ENCODE assay signal across 18 cellular contexts in the genomic region with DNA sequence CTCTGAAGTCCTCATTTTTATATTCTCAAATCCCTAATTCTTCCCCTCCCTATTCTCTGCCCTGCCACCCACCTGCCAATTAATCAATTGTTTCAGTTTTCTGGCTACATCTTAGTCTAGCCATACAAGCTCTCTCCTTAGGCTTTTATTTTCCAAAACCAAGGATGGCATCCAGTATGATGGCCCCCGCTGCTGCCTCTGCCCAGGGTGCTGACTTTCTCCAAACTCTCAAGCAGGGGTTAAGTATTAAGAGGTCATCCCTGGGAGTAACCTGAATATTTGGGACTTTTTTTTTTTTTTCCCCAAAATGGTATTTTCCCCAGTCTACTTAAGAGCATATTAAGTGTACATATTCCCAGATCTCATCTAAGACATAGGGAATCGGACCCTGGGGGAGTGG.
A peak's percentile ranks its signal among the peaks of the same experiment; 100 is the strongest.
DNase-seq lines count a peak whose midpoint lies in the region; ATAC-seq and TF ChIP-seq lines count a peak whose summit lies in the region.
"Had no signal": no experiment of that assay in that cellular context is flagged by ENCODE, and none has a peak within 500 bp of the region (broad histone marks: within the 10 kb centered on the region; RNA-seq: fewer than 3 reads in every experiment).

No MANE protein-coding gene starts in this region.

- H3K9me2 ChIP-seq in GM23338 (ENCODE audit: insufficient read depth), result no peaks in the 10 kb centered on the region

- H3K36me3 Mint-ChIP-seq in GM23338 (ENCODE audit: low read depth), result no peaks in the 10 kb centered on the region
- H3K36me3 Mint-ChIP-seq: CD4-positive, CD25-positive, alpha-beta regulatory T cell; CD8-positive, alpha-beta T cell had no signal

- H3K36me3 ChIP-seq in GM23338 (ENCODE audit: insufficient read depth), result no peaks in the 10 kb centered on the region
- H3K36me3 ChIP-seq: BLaER1 had no signal

- H3K4me3 Mint-ChIP-seq in GM23338, result no peak overlapping the region
- H3K4me3 Mint-ChIP-seq: B cell; CD4-positive, CD25-positive, alpha-beta regulatory T cell; CD8-positive, alpha-beta T cell had no signal

- H3K4me3 ChIP-seq in GM23338, result no peak overlapping the region
- H3K4me3 ChIP-seq: BLaER1, GM12878 had no signal

- TF ChIP-seq CTCF in GM23338 (conservative IDR thresholded peaks at IDR 0.05; ENCODE audit: low read depth in 2 of 2), result no peak

- no peaks in the 10 kb centered on the region for H4K20me1 ChIP-seq in GM23338 (replicated peaks; ENCODE audit: insufficient read depth)
- H4K20me1 ChIP-seq: BLaER1 had no signal

- TF ChIP-seq RAD21 in Ishikawa (IDR thresholded peaks at IDR 0.05; ENCODE audit: low read depth), result no peak

- no peaks in the 10 kb centered on the region for H3F3A ChIP-seq in GM23338 (replicated peaks; ENCODE audit: low read depth)

- no peak overlapping the region for H3K27ac Mint-ChIP-seq in GM23338
- H3K27ac Mint-ChIP-seq: B cell; CD4-positive, CD25-positive, alpha-beta regulatory T cell; CD8-positive, alpha-beta T cell had no signal

- intact Hi-C loops in left cardiac atrium (cut with DNase I), result no loop called here
- intact Hi-C loops in sciatic nerve (cut with DNase I), result no loop called here

- H3K27me3 ChIP-seq in GM23338 (ENCODE audit: insufficient read depth), result no peaks in the 10 kb centered on the region
- H3K27me3 ChIP-seq: BLaER1 had no signal

- H3K9me3 Mint-ChIP-seq in GM23338, result peaks cover 5% of the 10 kb centered on the region; the same call in 2 of the 3 replicates

- peak; percentile 22 for DNase-seq in GM23338 (ENCODE audit: low spot score)
- DNase-seq in iPS-NIHi7 (ENCODE audit: extremely low spot score), result peak; percentile 35
- DNase-seq in left cardiac atrium, result no peak
- no peak for DNase-seq in GF-D8 (lab: John Stamatoyannopoulos, UW)
- DNase-seq in sciatic nerve (ENCODE audit: low spot score), result no peak
- DNase-seq: Caco-2; CD4-positive, CD25-positive, alpha-beta regulatory T cell; CD8-positive, alpha-beta T cell; DMS153; DND-41; GOT3; HCEC 1CT had no signal

- no peak for TF ChIP-seq EP300 in Ishikawa (IDR thresholded peaks at IDR 0.05; ENCODE audit: borderline replicate concordance)

- H3K79me2 ChIP-seq in GM23338 (replicated peaks; ENCODE audit: insufficient read depth), result no peaks in the 10 kb centered on the region

- no peak overlapping the region for H3K4me2 ChIP-seq in GM23338
- H3K4me2 ChIP-seq: BLaER1 had no signal

- peaks cover 10% of the 10 kb centered on the region for H3K4me1 ChIP-seq in GM23338 (ENCODE audit: insufficient read depth)
- H3K4me1 ChIP-seq: BLaER1 had no signal

- peak; percentile 82 for ATAC-seq in GM23338
- no peak for ATAC-seq in left cardiac atrium
- no peak for ATAC-seq in sciatic nerve
- ATAC-seq: CD8-positive, alpha-beta T cell; GM12878 had no signal

- H2AFZ ChIP-seq in GM23338, result no peak overlapping the region

- H3K27ac ChIP-seq in GM23338 (ENCODE audit: low read depth), result no peak overlapping the region
- H3K27ac ChIP-seq: 22Rv1, BLaER1, C4-2B had no signal

- peaks cover 6% of the 10 kb centered on the region for H3K27me3 Mint-ChIP-seq in GM23338 (ENCODE audit: insufficient read depth, low read depth, poor library complexity)
- H3K27me3 Mint-ChIP-seq: CD4-positive, CD25-positive, alpha-beta regulatory T cell had no signal

- peaks cover 17% of the 10 kb centered on the region for H3K4me1 Mint-ChIP-seq in GM23338
- H3K4me1 Mint-ChIP-seq: B cell; CD4-positive, CD25-positive, alpha-beta regulatory T cell had no signal

TF ChIP-seq in GM23338, 12 proteins besides CTCF, POLR2A, EP300 and RAD21:
- TF ChIP-seq, protein P1, sequence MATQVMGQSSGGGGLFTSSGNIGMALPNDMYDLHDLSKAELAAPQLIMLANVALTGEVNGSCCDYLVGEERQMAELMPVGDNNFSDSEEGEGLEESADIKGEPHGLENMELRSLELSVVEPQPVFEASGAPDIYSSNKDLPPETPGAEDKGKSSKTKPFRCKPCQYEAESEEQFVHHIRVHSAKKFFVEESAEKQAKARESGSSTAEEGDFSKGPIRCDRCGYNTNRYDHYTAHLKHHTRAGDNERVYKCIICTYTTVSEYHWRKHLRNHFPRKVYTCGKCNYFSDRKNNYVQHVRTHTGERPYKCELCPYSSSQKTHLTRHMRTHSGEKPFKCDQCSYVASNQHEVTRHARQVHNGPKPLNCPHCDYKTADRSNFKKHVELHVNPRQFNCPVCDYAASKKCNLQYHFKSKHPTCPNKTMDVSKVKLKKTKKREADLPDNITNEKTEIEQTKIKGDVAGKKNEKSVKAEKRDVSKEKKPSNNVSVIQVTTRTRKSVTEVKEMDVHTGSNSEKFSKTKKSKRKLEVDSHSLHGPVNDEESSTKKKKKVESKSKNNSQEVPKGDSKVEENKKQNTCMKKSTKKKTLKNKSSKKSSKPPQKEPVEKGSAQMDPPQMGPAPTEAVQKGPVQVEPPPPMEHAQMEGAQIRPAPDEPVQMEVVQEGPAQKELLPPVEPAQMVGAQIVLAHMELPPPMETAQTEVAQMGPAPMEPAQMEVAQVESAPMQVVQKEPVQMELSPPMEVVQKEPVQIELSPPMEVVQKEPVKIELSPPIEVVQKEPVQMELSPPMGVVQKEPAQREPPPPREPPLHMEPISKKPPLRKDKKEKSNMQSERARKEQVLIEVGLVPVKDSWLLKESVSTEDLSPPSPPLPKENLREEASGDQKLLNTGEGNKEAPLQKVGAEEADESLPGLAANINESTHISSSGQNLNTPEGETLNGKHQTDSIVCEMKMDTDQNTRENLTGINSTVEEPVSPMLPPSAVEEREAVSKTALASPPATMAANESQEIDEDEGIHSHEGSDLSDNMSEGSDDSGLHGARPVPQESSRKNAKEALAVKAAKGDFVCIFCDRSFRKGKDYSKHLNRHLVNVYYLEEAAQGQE (IDR thresholded peaks at IDR 0.05; ENCODE audit: unreplicated experiment), result peak; percentile 66
- TF ChIP-seq ZNF114 (CRISPR knock-in tag; IDR thresholded peaks at IDR 0.05) (no peak), POLR2AphosphoS5 (IDR thresholded peaks at IDR 0.05; ENCODE audit: low read depth) (no peak)

TF ChIP-seq in Ishikawa, 13 proteins besides CTCF, POLR2A, EP300 and RAD21:
- TF ChIP-seq, protein P2, sequence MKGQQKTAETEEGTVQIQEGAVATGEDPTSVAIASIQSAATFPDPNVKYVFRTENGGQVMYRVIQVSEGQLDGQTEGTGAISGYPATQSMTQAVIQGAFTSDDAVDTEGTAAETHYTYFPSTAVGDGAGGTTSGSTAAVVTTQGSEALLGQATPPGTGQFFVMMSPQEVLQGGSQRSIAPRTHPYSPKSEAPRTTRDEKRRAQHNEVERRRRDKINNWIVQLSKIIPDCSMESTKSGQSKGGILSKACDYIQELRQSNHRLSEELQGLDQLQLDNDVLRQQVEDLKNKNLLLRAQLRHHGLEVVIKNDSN (IDR thresholded peaks at IDR 0.05), result no peak
- TF ChIP-seq, protein P1 (IDR thresholded peaks at IDR 0.05; ENCODE audit: low read depth), result peak; percentile 63
TF ChIP-seq in Ishikawa: peak in this region for 1.

Comparison
In these comparisons a context has a peak if more than half of its experiments do, and no peak if none do; other contexts are left out.
1. DNase-seq: peak in GM23338 (single experiment) and iPS-NIHi7 (single experiment); none in left cardiac atrium (single experiment), GF-D8 (single experiment) and sciatic nerve (single experiment).